In genomic region chr1:110151175-110151715, GRCh38 we compare ENCODE assay signal across 1 cellular context.
TF ChIP-seq lines count a peak whose summit lies in the region.

No MANE protein-coding gene starts in this region.

TF ChIP-seq in endothelial cell of umbilical vein, 7 proteins besides CTCF, POLR2A, EP300 and RAD21:
- peak; percentile 33 for TF ChIP-seq EZH2 (IDR thresholded peaks at IDR 0.05; ENCODE audit: borderline replicate concordance, low read depth, low read length, severe bottlenecking)
- TF ChIP-seq MYC (IDR thresholded peaks at IDR 0.05; ENCODE audit: low read depth, low read length) = no peak
